Comparison of ENCODE assay signal across 23 cellular contexts in genomic region chr22:42909363-42910058, GRCh38. TPM values are rescaled to one million over a fixed set of nuclear protein-coding genes. Genes with fewer than 3 reads are reported as not detected.
DNase-seq lines count a peak whose midpoint lies in the region; ATAC-seq, FAIRE-seq and TF ChIP-seq lines count a peak whose summit lies in the region.
"Had no signal": no experiment of that assay in that cellular context is flagged by ENCODE, and none has a peak within 500 bp of the region (broad histone marks: within the 10 kb centered on the region; RNA-seq: fewer than 3 reads in every experiment).

No MANE protein-coding gene starts in this region.

- H3K4me3 Mint-ChIP-seq in natural killer cell treated with Interleukin-12 subunit alpha and Interleukin-12 subunit beta and Interleukin-15 and Interleukin-18, amount 100 ng/mL, for 72 hours, result no peak overlapping the region
- H3K4me3 Mint-ChIP-seq: activated naive CD8-positive, alpha-beta T cell treated with anti-CD3 and anti-CD28 coated beads, Interleukin-2, amount 50 U/mL, for 24 hours; nephron progenitor cell had no signal

- H3K4me1 ChIP-seq in esophagus muscularis mucosa (peaks cover 82 to 94% (median 89%) of the 10 kb centered on the region in 4 donors), psoas muscle (peaks cover 78% of the 10 kb centered on the region)

- peak overlapping the region in 1 of 2 donors; percentile 9 for H3K27ac Mint-ChIP-seq in natural killer cell treated with Interleukin-12 subunit alpha and Interleukin-12 subunit beta and Interleukin-15 and Interleukin-18, amount 100 ng/mL, for 72 hours
- H3K27ac Mint-ChIP-seq: activated naive CD8-positive, alpha-beta T cell treated with anti-CD3 and anti-CD28 coated beads, Interleukin-2, amount 50 U/mL, for 24 hours had no signal

- peaks cover 0 to 9% of the 10 kb centered on the region in 2 donors for H3K4me1 Mint-ChIP-seq in natural killer cell treated with Interleukin-12 subunit alpha and Interleukin-12 subunit beta and Interleukin-15 and Interleukin-18, amount 100 ng/mL, for 72 hours (ENCODE audit: low read depth in 2 of 2)

- no peak overlapping the region for H3K4me3 ChIP-seq in esophagus muscularis mucosa
- no peak overlapping the region for H3K4me3 ChIP-seq in psoas muscle
- H3K4me3 ChIP-seq: breast epithelium had no signal

- intact Hi-C loops in esophagus muscularis mucosa (cut with DNase I), result no loop called here
- intact Hi-C loops in psoas muscle (cut with DNase I), result loop anchor here (2.0 to 5.0 kb wide), 3 partner anchors 48 to 103 kb away; no protein-coding TSS in a partner anchor

- DNase-seq in GM12892 (ENCODE audit: insufficient read length) (no peak), NCI-H2227 (lab: John Stamatoyannopoulos, UW; ENCODE audit: unreplicated experiment) (peak; percentile 53), esophagus muscularis mucosa (ENCODE audit: extremely low spot score) (no peak), psoas muscle (no peak)
- DNase-seq in natural killer cell treated with Interleukin-12 subunit alpha and Interleukin-12 subunit beta and Interleukin-15 and Interleukin-18, amount 100 ng/mL, for 72 hours (ENCODE audit: low spot score), result no peak
- DNase-seq: activated CD4-positive, alpha-beta T cell treated with anti-CD3 and anti-CD28 coated beads, Interleukin-2, amount 50 U/mL, for 1 hour; activated CD8-positive, alpha-beta memory T cell treated with anti-CD3 and anti-CD28 coated beads, Interleukin-2, amount 50 U/mL, for 4 hours; activated effector memory CD4-positive, alpha-beta T cell treated with Interleukin-2 at 50 U/mL for 16 hours; activated naive CD8-positive, alpha-beta T cell treated with anti-CD3 and anti-CD28 coated beads, Interleukin-2, amount 50 U/mL, for 24 hours; AML-193; mesendoderm; NCI-H226; nephron progenitor cell; small intestine; stimulated activated naive CD4-positive, alpha-beta T cell treated with Interleukin-2 at 50 U/mL for 16 hours; trophoblast cell had no signal

- TF ChIP-seq CTCF in esophagus muscularis mucosa (IDR thresholded peaks at IDR 0.05) (no peak), psoas muscle (IDR thresholded peaks at IDR 0.05) (no peak)

- TF ChIP-seq POLR2A in GM12892 (IDR thresholded peaks at IDR 0.05; ENCODE audit: low read depth, low read length) (no peak), esophagus muscularis mucosa (IDR thresholded peaks at IDR 0.05; ENCODE audit: low read depth) (no peak)

- no peaks in the 10 kb centered on the region for H3K36me3 Mint-ChIP-seq in natural killer cell treated with Interleukin-12 subunit alpha and Interleukin-12 subunit beta and Interleukin-15 and Interleukin-18, amount 100 ng/mL, for 72 hours

- ATAC-seq in psoas muscle, result no peak
- no peak for ATAC-seq in HG02870 (IDR thresholded peaks at IDR 0.05; ENCODE audit: unreplicated experiment)
- no peak for ATAC-seq in natural killer cell treated with Interleukin-12 subunit alpha and Interleukin-12 subunit beta and Interleukin-15 and Interleukin-18, amount 100 ng/mL, for 72 hours
- no peak for ATAC-seq in GM21528 (IDR thresholded peaks at IDR 0.05; ENCODE audit: low FRiP score, unreplicated experiment)
- ATAC-seq: activated naive CD8-positive, alpha-beta T cell treated with anti-CD3 and anti-CD28 coated beads, Interleukin-2, amount 50 U/mL, for 24 hours; HCT116; Panc1 had no signal

- H3K36me3 ChIP-seq in esophagus muscularis mucosa, result peaks cover 0 to 28% (median 17%) of the 10 kb centered on the region in 4 donors
- peaks cover 0 to 4% of the 10 kb centered on the region in 2 donors for H3K36me3 ChIP-seq in psoas muscle (ENCODE audit: insufficient read depth in 1 of 2, low read depth in 1 of 2)
- H3K36me3 ChIP-seq: breast epithelium had no signal

- peak; percentile 38 for FAIRE-seq in GM12892 (lab: Jason Lieb, UNC)
- FAIRE-seq: HTR-8/SVneo, small intestine had no signal

- H3K27ac ChIP-seq in esophagus muscularis mucosa (replicated peaks in 1 of 4) (peak overlapping the region; percentile 73 to 85 (median 76)), psoas muscle (peak overlapping the region; percentile 66)
- H3K27ac ChIP-seq: KMS-11 had no signal

- no peaks in the 10 kb centered on the region for H3K27me3 Mint-ChIP-seq in natural killer cell treated with Interleukin-12 subunit alpha and Interleukin-12 subunit beta and Interleukin-15 and Interleukin-18, amount 100 ng/mL, for 72 hours
- H3K27me3 Mint-ChIP-seq: activated naive CD8-positive, alpha-beta T cell treated with anti-CD3 and anti-CD28 coated beads, Interleukin-2, amount 50 U/mL, for 24 hours had no signal

- no peaks in the 10 kb centered on the region for H3K27me3 ChIP-seq in esophagus muscularis mucosa
- H3K27me3 ChIP-seq in psoas muscle (ENCODE audit: insufficient read depth in 3 of 3, low read length in 2 of 3), result no peaks in the 10 kb centered on the region
- H3K27me3 ChIP-seq: breast epithelium had no signal

- no peaks in the 10 kb centered on the region for H3K9me3 Mint-ChIP-seq in natural killer cell treated with Interleukin-12 subunit alpha and Interleukin-12 subunit beta and Interleukin-15 and Interleukin-18, amount 100 ng/mL, for 72 hours
- H3K9me3 Mint-ChIP-seq: activated naive CD8-positive, alpha-beta T cell treated with anti-CD3 and anti-CD28 coated beads, Interleukin-2, amount 50 U/mL, for 24 hours; nephron progenitor cell had no signal

- no peak for TF ChIP-seq EP300 in esophagus muscularis mucosa (IDR thresholded peaks at IDR 0.05)

- H3K9me3 ChIP-seq in esophagus muscularis mucosa (no peaks in the 10 kb centered on the region), psoas muscle (no peaks in the 10 kb centered on the region)
- H3K9me3 ChIP-seq: breast epithelium had no signal

- 84% methylated on average over 14 of the region's 14 CpGs for WGBS in esophagus muscularis mucosa
- 71 to 82% (median 75%) methylated on average over 14 of the region's 14 CpGs for WGBS in psoas muscle, 3 donors

RNA-seq across cellular contexts. Expression of gene ARFGAP3, which starts 52.4 kb away (rescaled TPM):
- 38.4 TPM for polyA plus RNA-seq in GM12892 (2012; ENCODE audit: missing spikeins)
- 10 to 100 TPM; 38.8 to 63.5 (median 41.4) TPM for total RNA-seq in esophagus muscularis mucosa
- 10 to 100 TPM; 19.7 to 36.1 (median 25.8) TPM for total RNA-seq in psoas muscle
- 10 to 100 TPM; 18.4 to 25.0 (median 20.1) TPM for polyA plus RNA-seq in psoas muscle
- total RNA-seq in natural killer cell treated with Interleukin-12 subunit alpha and Interleukin-12 subunit beta and Interleukin-15 and Interleukin-18, amount 100 ng/mL, for 72 hours, result 10 to 100 TPM; 28.3 to 50.4 TPM
